In genomic region chr1:161727343-161727924, GRCh38 we compare ENCODE assay signal across 8 cellular contexts. TPM values are rescaled to one million over a fixed set of nuclear protein-coding genes. Genes with fewer than 3 reads are reported as not detected.
DNase-seq lines count a peak whose midpoint lies in the region; ATAC-seq, FAIRE-seq and TF ChIP-seq lines count a peak whose summit lies in the region.

No MANE protein-coding gene starts in this region.

- H3K79me2 ChIP-seq in OCI-LY1 (ENCODE audit: insufficient read depth, low read length) (peaks cover 4% of the 10 kb centered on the region; the same call in 1 of the 2 replicates), astrocyte (ENCODE audit: insufficient read depth, low read length) (no peaks in the 10 kb centered on the region)

- H3K27me3 Mint-ChIP-seq in astrocyte (ENCODE audit: low read depth, unreplicated experiment), result peaks cover 16% of the 10 kb centered on the region
- H3K27me3 Mint-ChIP-seq in immature natural killer cell (ENCODE audit: low read depth in 3 of 3), result peaks cover 7 to 21% (median 13%) of the 10 kb centered on the region in 3 donors

- H3K27ac Mint-ChIP-seq in astrocyte (ENCODE audit: unreplicated experiment) (peak overlapping the region; percentile 91), immature natural killer cell (peak overlapping the region; percentile 93 to 99 (median 98))
- peak overlapping the region; percentile 85 for H3K27ac Mint-ChIP-seq in stimulated activated effector memory CD8-positive, alpha-beta T cell treated with anti-CD3 and anti-CD28 coated beads, Interleukin-12 subunit alpha, Interleukin-12 subunit beta, amount 100 ng/mL, for 72 hours

- H2AFZ ChIP-seq in OCI-LY1 (ENCODE audit: low read length) (no peak overlapping the region), astrocyte (ENCODE audit: low read depth, low read length) (peak overlapping the region; percentile 85)

- H3K27ac ChIP-seq in OCI-LY1 (ENCODE audit: low read depth, low read length, poor library complexity, severe bottlenecking), result peak overlapping the region; percentile 79
- H3K27ac ChIP-seq in astrocyte (ENCODE audit: low read depth, low read length), result peak overlapping the region; percentile 93

- H3K36me3 Mint-ChIP-seq in astrocyte (ENCODE audit: low read depth, unreplicated experiment) (no peaks in the 10 kb centered on the region), immature natural killer cell (no peaks in the 10 kb centered on the region)
- peaks cover 6% of the 10 kb centered on the region for H3K36me3 Mint-ChIP-seq in stimulated activated effector memory CD8-positive, alpha-beta T cell treated with anti-CD3 and anti-CD28 coated beads, Interleukin-12 subunit alpha, Interleukin-12 subunit beta, amount 100 ng/mL, for 72 hours

- ATAC-seq in stimulated activated effector memory CD8-positive, alpha-beta T cell treated with anti-CD3 and anti-CD28 coated beads, Interleukin-12 subunit alpha, Interleukin-12 subunit beta, amount 100 ng/mL, for 72 hours, result peak; percentile 44

- H3K9me3 Mint-ChIP-seq in astrocyte (ENCODE audit: unreplicated experiment), result no peaks in the 10 kb centered on the region
- no peaks in the 10 kb centered on the region for H3K9me3 Mint-ChIP-seq in immature natural killer cell
- no peaks in the 10 kb centered on the region for H3K9me3 Mint-ChIP-seq in stimulated activated effector memory CD8-positive, alpha-beta T cell treated with anti-CD3 and anti-CD28 coated beads, Interleukin-12 subunit alpha, Interleukin-12 subunit beta, amount 100 ng/mL, for 72 hours

- DNase-seq in GM03348 (ENCODE audit: low spot score) (peak; percentile 65), H7 (no peak), astrocyte (ENCODE audit: low read depth) (peak; percentile 90), immature natural killer cell (peak; percentile 74 to 79 (median 75)), 8988T (no peak), ecto neural progenitor cell (ENCODE audit: low spot score) (no peak)
- DNase-seq in stimulated activated effector memory CD8-positive, alpha-beta T cell treated with anti-CD3 and anti-CD28 coated beads, Interleukin-12 subunit alpha, Interleukin-12 subunit beta, amount 100 ng/mL, for 72 hours (ENCODE audit: low spot score in 2 of 2), result peak in 1 of 2 donors; percentile 79

- H3K4me2 ChIP-seq in OCI-LY1 (ENCODE audit: low read length) (peak overlapping the region; percentile 85), astrocyte (ENCODE audit: low read length) (peak overlapping the region; percentile 88)

- H3K9me3 ChIP-seq in OCI-LY1 (ENCODE audit: low read length), result no peaks in the 10 kb centered on the region
- H3K9me3 ChIP-seq in astrocyte (ENCODE audit: insufficient read depth, low read depth, low read length), result no peaks in the 10 kb centered on the region

- H3K9ac ChIP-seq in OCI-LY1 (ENCODE audit: low read length), result peak overlapping the region; percentile 78
- peak overlapping the region; percentile 93 for H3K9ac ChIP-seq in astrocyte (ENCODE audit: low read length)

- H3K4me1 ChIP-seq in OCI-LY1 (ENCODE audit: insufficient read depth, low read length, severe bottlenecking) (peaks cover 55% of the 10 kb centered on the region), astrocyte (ENCODE audit: insufficient read depth, low read length) (peaks cover 21% of the 10 kb centered on the region)

- H3K36me3 ChIP-seq in H7 (replicated peaks; ENCODE audit: control insufficient read depth, insufficient read depth, low read length) (no peaks in the 10 kb centered on the region), OCI-LY1 (ENCODE audit: insufficient read depth, low read length) (peaks cover 12% of the 10 kb centered on the region; the same call in 1 of the 2 replicates), astrocyte (ENCODE audit: insufficient read depth, low read length) (no peaks in the 10 kb centered on the region)

- H3K9me2 ChIP-seq in OCI-LY1 (ENCODE audit: low read depth, low read length), result no peaks in the 10 kb centered on the region

- no peaks in the 10 kb centered on the region for H3F3A ChIP-seq in OCI-LY1 (ENCODE audit: insufficient read depth, low read length)

- peaks cover 20% of the 10 kb centered on the region for H3K4me1 Mint-ChIP-seq in astrocyte (ENCODE audit: low read depth, unreplicated experiment)
- H3K4me1 Mint-ChIP-seq in immature natural killer cell, result peaks cover 55 to 69% of the 10 kb centered on the region in 2 donors
- H3K4me1 Mint-ChIP-seq in stimulated activated effector memory CD8-positive, alpha-beta T cell treated with anti-CD3 and anti-CD28 coated beads, Interleukin-12 subunit alpha, Interleukin-12 subunit beta, amount 100 ng/mL, for 72 hours, result peaks cover 60% of the 10 kb centered on the region

- H4K20me1 ChIP-seq in OCI-LY1 (ENCODE audit: insufficient read depth, low read length) (no peaks in the 10 kb centered on the region), astrocyte (ENCODE audit: insufficient read depth, low read length) (no peaks in the 10 kb centered on the region)

- H3K4me3 Mint-ChIP-seq in astrocyte (ENCODE audit: unreplicated experiment), result peak overlapping the region; percentile 89
- H3K4me3 Mint-ChIP-seq in immature natural killer cell, result peak overlapping the region; percentile 93 to 99 (median 98)
- H3K4me3 Mint-ChIP-seq in stimulated activated effector memory CD8-positive, alpha-beta T cell treated with anti-CD3 and anti-CD28 coated beads, Interleukin-12 subunit alpha, Interleukin-12 subunit beta, amount 100 ng/mL, for 72 hours, result peak overlapping the region; percentile 78

- TF ChIP-seq CTCF in OCI-LY1 (IDR thresholded peaks at IDR 0.05; ENCODE audit: low read length) (no peak), astrocyte (IDR thresholded peaks at IDR 0.05; ENCODE audit: insufficient read depth, low read depth, low read length) (no peak)

- H3K27me3 ChIP-seq in H7 (ENCODE audit: control insufficient read depth, insufficient read depth, low read length), result peaks cover 48% of the 10 kb centered on the region
- no peaks in the 10 kb centered on the region for H3K27me3 ChIP-seq in OCI-LY1 (ENCODE audit: insufficient read depth, low read length)
- no peaks in the 10 kb centered on the region for H3K27me3 ChIP-seq in astrocyte (ENCODE audit: insufficient read depth, low read length)

- H3K4me3 ChIP-seq in H7 (ENCODE audit: insufficient read depth, low read depth, low read length), result peak overlapping the region; percentile 99
- H3K4me3 ChIP-seq in OCI-LY1 (ENCODE audit: low read depth, low read length, poor library complexity, severe bottlenecking), result peak overlapping the region; percentile 78
- H3K4me3 ChIP-seq in astrocyte (ENCODE audit: insufficient read depth, low read depth, low read length), result peak overlapping the region; percentile 72

- FAIRE-seq in astrocyte (lab: Jason Lieb, UNC), result peak; percentile 5

RNA-seq across cellular contexts. Expression of gene FCRLB, which starts 6.1 kb away (rescaled TPM):
- 0.55 and 0.74 TPM in 2 replicates for total RNA-seq in H7 (2014; rRNA removed; shearing (Covaris generic))
- total RNA-seq in astrocyte, result 0.72 and 0.79 TPM in 2 replicates
- 10 to 100 TPM in 2 of 3 donors, 1 to 10 TPM in 1; 6.7 to 14.6 (median 10.6) TPM for polyA plus RNA-seq in immature natural killer cell

RNA-seq across cellular contexts. Expression of gene FCRLA, which starts 20.4 kb away (rescaled TPM):
- not detected in 2 replicates for total RNA-seq in H7 (2014; rRNA removed; shearing (Covaris generic))
- total RNA-seq in astrocyte, result 0.38 and 0.45 TPM in 2 replicates
- under 1 TPM; 0.36 to 0.48 (median 0.42) TPM for polyA plus RNA-seq in immature natural killer cell

RNA-seq across cellular contexts. Expression of gene DUSP12, which starts 22.2 kb away (rescaled TPM):
- total RNA-seq in H7 (2014; rRNA removed; shearing (Covaris generic)), result 38.1 and 42.8 TPM in 2 replicates
- 34.0 and 34.7 TPM in 2 replicates for total RNA-seq in astrocyte
- 100 to 1,000 TPM in 1 of 3 donors, 10 to 100 TPM in 2; 69.5 to 104 (median 71.7) TPM for polyA plus RNA-seq in immature natural killer cell

RNA-seq across cellular contexts. Expression of gene ATF6, which starts 38.7 kb away (rescaled TPM):
- total RNA-seq in H7 (2014; rRNA removed; shearing (Covaris generic)), result 13.4 and 17.8 TPM in 2 replicates
- total RNA-seq in astrocyte, result 25.4 and 26.4 TPM in 2 replicates
- 10 to 100 TPM; 10.3 to 14.2 (median 11.0) TPM for polyA plus RNA-seq in immature natural killer cell

Comparison
In these comparisons a context has a peak if more than half of its experiments do, and no peak if none do; other contexts are left out.
1. DNase-seq: peak in GM03348 (single experiment), astrocyte (single experiment) and immature natural killer cell (3 of 3); none in H7 (single experiment), 8988T (single experiment) and ecto neural progenitor cell (single experiment).
2. Peak in every context shown above with its lines, with median percentiles within 50 percentile points of each other: H3K4me3 ChIP-seq, H3K27ac Mint-ChIP-seq and H3K4me3 Mint-ChIP-seq.